Comparison of ENCODE assay signal across 1 cellular context in genomic region chr17:81342700-81343070, GRCh38.
A peak's percentile ranks its signal among the peaks of the same experiment; 100 is the strongest.
TF ChIP-seq lines count a peak whose summit lies in the region.

No MANE protein-coding gene starts in this region.

TF ChIP-seq in HepG2, 621 proteins besides CTCF, POLR2A, EP300 and RAD21 (continues in another document):
- TF ChIP-seq UBTF (CRISPR knock-in tag; IDR thresholded peaks at IDR 0.05) = peak; percentile 17; the same call in 1 of the 2 replicates
- 0 out of 2 replicates have a peak, but pooled peaks have one; percentile 35 for TF ChIP-seq ZNF547 (CRISPR knock-in tag; IDR thresholded peaks at IDR 0.05)
- 0 out of 2 replicates have a peak, but pooled peaks have one; percentile 18 for TF ChIP-seq NRL (CRISPR knock-in tag; IDR thresholded peaks at IDR 0.05; ENCODE audit: borderline replicate concordance)
- peak; percentile 46 for TF ChIP-seq ZNF687 (CRISPR knock-in tag; IDR thresholded peaks at IDR 0.05)
- TF ChIP-seq ZNF652 (CRISPR knock-in tag; IDR thresholded peaks at IDR 0.05; ENCODE audit: borderline replicate concordance, low read depth) = 0 out of 2 replicates have a peak, but pooled peaks have one; percentile 31
- TF ChIP-seq ZBTB1 (CRISPR knock-in tag; IDR thresholded peaks at IDR 0.05; ENCODE audit: borderline replicate concordance) = no peak
- TF ChIP-seq MAX (IDR thresholded peaks at IDR 0.05) = peak; percentile 36; the same call in 1 of the 2 replicates
- TF ChIP-seq ZNF350 (CRISPR knock-in tag; IDR thresholded peaks at IDR 0.05; ENCODE audit: borderline replicate concordance, low read depth) = no peak
- peak; percentile 60; the same call in 1 of the 2 replicates for TF ChIP-seq HOXA9 (CRISPR knock-in tag; IDR thresholded peaks at IDR 0.05; ENCODE audit: borderline replicate concordance)
- TF ChIP-seq ZNF207 (IDR thresholded peaks at IDR 0.05; ENCODE audit: borderline replicate concordance) = no peak
- TF ChIP-seq HOXA3 (CRISPR knock-in tag; IDR thresholded peaks at IDR 0.05) = peak; percentile 29; the same call in 1 of the 2 replicates
- TF ChIP-seq TCF12 (IDR thresholded peaks at IDR 0.05) = no peak
- no peak for TF ChIP-seq TCF12 (CRISPR knock-in tag; IDR thresholded peaks at IDR 0.05)
- 0 out of 2 replicates have a peak, but pooled peaks have one; percentile 17 for TF ChIP-seq GFI1 (CRISPR knock-in tag; IDR thresholded peaks at IDR 0.05; ENCODE audit: borderline replicate concordance)
- TF ChIP-seq, protein P1, sequence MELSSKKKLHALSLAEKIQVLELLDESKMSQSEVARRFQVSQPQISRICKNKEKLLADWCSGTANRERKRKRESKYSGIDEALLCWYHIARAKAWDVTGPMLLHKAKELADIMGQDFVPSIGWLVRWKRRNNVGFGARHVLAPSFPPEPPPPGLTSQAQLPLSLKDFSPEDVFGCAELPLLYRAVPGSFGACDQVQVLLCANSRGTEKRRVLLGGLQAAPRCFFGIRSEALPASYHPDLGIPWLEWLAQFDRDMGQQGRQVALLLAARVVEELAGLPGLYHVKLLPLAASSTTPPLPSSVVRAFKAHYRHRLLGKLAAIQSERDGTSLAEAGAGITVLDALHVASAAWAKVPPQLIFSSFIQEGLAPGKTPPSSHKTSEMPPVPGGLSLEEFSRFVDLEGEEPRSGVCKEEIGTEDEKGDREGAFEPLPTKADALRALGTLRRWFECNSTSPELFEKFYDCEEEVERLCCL (CRISPR knock-in tag; IDR thresholded peaks at IDR 0.05; ENCODE audit: borderline replicate concordance) = no peak
- 0 out of 2 replicates have a peak, but pooled peaks have one; percentile 35 for TF ChIP-seq MED13 (CRISPR knock-in tag; IDR thresholded peaks at IDR 0.05)
- TF ChIP-seq, protein P2, sequence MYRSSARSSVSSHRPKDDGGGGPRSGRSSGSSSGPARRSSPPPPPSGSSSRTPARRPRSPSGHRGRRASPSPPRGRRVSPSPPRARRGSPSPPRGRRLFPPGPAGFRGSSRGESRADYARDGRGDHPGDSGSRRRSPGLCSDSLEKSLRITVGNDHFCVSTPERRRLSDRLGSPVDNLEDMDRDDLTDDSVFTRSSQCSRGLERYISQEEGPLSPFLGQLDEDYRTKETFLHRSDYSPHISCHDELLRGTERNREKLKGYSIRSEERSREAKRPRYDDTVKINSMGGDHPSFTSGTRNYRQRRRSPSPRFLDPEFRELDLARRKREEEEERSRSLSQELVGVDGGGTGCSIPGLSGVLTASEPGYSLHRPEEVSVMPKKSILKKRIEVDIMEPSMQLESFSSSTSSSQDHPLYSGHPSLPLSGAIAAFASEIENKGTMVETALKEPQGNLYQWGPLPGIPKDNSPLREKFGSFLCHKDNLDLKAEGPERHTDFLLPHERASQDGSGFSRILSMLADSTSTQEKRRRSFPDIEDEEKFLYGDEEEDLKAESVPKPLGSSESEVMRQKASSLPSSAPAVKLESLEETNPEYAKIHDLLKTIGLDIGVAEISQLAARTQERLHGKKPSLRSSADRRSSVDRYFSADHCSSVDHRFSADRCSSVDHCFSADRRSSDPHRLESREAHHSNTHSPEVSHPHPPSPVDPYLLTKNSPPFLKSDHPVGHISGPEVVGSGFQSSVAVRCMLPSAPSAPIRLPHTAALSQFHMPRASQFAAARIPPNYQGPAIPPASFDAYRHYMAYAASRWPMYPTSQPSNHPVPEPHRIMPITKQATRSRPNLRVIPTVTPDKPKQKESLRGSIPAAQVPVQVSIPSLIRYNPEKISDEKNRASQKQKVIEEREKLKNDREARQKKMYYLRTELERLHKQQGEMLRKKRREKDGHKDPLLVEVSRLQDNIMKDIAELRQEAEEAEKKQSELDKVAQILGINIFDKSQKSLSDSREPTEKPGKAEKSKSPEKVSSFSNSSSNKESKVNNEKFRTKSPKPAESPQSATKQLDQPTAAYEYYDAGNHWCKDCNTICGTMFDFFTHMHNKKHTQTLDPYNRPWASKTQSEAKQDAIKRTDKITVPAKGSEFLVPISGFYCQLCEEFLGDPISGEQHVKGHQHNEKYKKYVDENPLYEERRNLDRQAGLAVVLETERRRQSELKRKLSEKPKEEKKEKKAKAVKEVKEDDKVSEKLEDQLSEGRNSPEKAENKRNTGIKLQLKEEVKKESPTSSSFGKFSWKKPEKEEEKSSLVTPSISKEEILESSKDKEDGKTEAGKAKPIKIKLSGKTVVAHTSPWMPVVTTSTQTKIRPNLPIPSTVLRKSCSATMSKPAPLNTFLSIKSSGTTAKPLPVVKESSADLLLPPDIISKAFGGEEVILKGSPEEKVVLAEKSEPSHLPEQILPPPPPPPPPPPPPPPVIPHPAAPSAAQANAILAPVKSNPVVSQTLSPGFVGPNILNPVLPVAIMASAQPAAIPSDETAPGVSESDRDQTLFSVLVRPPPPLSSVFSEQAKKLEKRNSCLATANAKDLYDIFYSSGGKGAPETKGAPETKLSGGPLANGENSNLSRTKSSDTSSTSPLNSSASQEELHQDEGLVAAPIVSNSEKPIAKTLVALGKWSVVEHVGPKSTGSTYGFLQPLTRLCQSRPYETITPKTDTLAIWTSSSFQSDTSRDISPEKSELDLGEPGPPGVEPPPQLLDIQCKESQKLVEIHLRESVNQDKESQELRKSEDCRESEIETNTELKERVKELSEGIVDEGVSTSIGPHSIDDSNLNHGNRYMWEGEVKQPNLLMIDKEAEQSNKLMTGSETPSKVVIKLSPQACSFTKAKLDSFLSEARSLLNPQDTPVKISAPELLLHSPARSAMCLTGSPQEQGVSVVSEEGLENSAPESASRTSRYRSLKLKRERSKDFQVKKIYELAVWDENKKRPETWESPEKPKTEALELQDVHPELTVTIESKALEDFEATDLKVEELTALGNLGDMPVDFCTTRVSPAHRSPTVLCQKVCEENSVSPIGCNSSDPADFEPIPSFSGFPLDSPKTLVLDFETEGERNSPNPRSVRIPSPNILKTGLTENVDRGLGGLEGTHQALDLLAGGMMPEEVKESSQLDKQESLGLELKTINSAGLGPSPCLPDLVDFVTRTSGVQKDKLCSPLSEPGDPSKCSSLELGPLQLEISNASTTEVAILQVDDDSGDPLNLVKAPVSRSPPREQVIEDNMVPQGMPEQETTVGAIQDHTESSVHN (CRISPR knock-in tag; IDR thresholded peaks at IDR 0.05) = no peak
- peak; percentile 42; the same call in 1 of the 2 replicates for TF ChIP-seq KLF15 (CRISPR knock-in tag; IDR thresholded peaks at IDR 0.05; ENCODE audit: borderline replicate concordance)
- 0 out of 2 replicates have a peak, but pooled peaks have one; percentile 28 for TF ChIP-seq RNF2 (conservative IDR thresholded peaks at IDR 0.05; ENCODE audit: low read depth)
- no peak for TF ChIP-seq ZNF264 (CRISPR knock-in tag; IDR thresholded peaks at IDR 0.05)
- peak; percentile 47 for TF ChIP-seq U2AF1 (optimal IDR thresholded peaks at IDR 0.05; ENCODE audit: low read depth, low read length)
- TF ChIP-seq ZBTB43 (CRISPR knock-in tag; conservative IDR thresholded peaks at IDR 0.05) = 0 out of 2 replicates have a peak, but pooled peaks have one; percentile 46
- no peak for TF ChIP-seq HOXA5 (CRISPR knock-in tag; IDR thresholded peaks at IDR 0.05)
- TF ChIP-seq ZNF501 (CRISPR knock-in tag; IDR thresholded peaks at IDR 0.05) = no peak
- TF ChIP-seq, protein P3, sequence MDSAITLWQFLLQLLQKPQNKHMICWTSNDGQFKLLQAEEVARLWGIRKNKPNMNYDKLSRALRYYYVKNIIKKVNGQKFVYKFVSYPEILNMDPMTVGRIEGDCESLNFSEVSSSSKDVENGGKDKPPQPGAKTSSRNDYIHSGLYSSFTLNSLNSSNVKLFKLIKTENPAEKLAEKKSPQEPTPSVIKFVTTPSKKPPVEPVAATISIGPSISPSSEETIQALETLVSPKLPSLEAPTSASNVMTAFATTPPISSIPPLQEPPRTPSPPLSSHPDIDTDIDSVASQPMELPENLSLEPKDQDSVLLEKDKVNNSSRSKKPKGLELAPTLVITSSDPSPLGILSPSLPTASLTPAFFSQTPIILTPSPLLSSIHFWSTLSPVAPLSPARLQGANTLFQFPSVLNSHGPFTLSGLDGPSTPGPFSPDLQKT (CRISPR knock-in tag; IDR thresholded peaks at IDR 0.05; ENCODE audit: borderline replicate concordance) = no peak
- peak; percentile 26; the same call in 1 of the 2 replicates for TF ChIP-seq ZFX (CRISPR knock-in tag; IDR thresholded peaks at IDR 0.05; ENCODE audit: low read depth)
- TF ChIP-seq EED (CRISPR knock-in tag; IDR thresholded peaks at IDR 0.05) = 0 out of 2 replicates have a peak, but pooled peaks have one; percentile 43
